ENCODE assay signal across 14 cellular contexts in genomic region chr3:23488618-23489017, GRCh38.
DNase-seq lines count a peak whose midpoint lies in the region; ATAC-seq and TF ChIP-seq lines count a peak whose summit lies in the region.
"Had no signal": no experiment of that assay in that cellular context is flagged by ENCODE, and none has a peak within 500 bp of the region (broad histone marks: within the 10 kb centered on the region; RNA-seq: fewer than 3 reads in every experiment).

No MANE protein-coding gene starts in this region.

- no peaks in the 10 kb centered on the region for H3K27me3 ChIP-seq in cardiac muscle cell
- no peaks in the 10 kb centered on the region for H3K27me3 ChIP-seq in right cardiac atrium (ENCODE audit: control insufficient read depth, insufficient read depth)
- no peaks in the 10 kb centered on the region for H3K27me3 ChIP-seq in left lung
- H3K27me3 ChIP-seq in SK-N-SH (ENCODE audit: insufficient read depth) = no peaks in the 10 kb centered on the region

- ATAC-seq in right cardiac atrium (no peak), left lung (peak; percentile 75)

- H3K9me2 ChIP-seq in SK-N-SH = no peaks in the 10 kb centered on the region

- H3K4me3 Mint-ChIP-seq in dendritic cell treated with granulocyte-macrophage colony-stimulating factor and Interleukin-4, amounts not matched to agents 40 ng/mL and 50 ng/mL, for 4 days = no peak overlapping the region
- no peak overlapping the region for H3K4me3 Mint-ChIP-seq in glutamatergic neuron (ENCODE audit: unreplicated experiment)
- H3K4me3 Mint-ChIP-seq: B cell; CD4-positive, alpha-beta T cell; GM23338 had no signal

- H3K36me3 Mint-ChIP-seq in dendritic cell treated with granulocyte-macrophage colony-stimulating factor and Interleukin-4, amounts not matched to agents 40 ng/mL and 50 ng/mL, for 4 days (ENCODE audit: low read depth) = peaks cover 28% of the 10 kb centered on the region
- peaks cover 5% of the 10 kb centered on the region for H3K36me3 Mint-ChIP-seq in glutamatergic neuron (ENCODE audit: unreplicated experiment)

- peaks cover 16% of the 10 kb centered on the region for H3K4me1 Mint-ChIP-seq in dendritic cell treated with granulocyte-macrophage colony-stimulating factor and Interleukin-4, amounts not matched to agents 40 ng/mL and 50 ng/mL, for 4 days (ENCODE audit: low read depth)
- H3K4me1 Mint-ChIP-seq in glutamatergic neuron (ENCODE audit: low read depth, unreplicated experiment) = no peaks in the 10 kb centered on the region

- H3K36me3 ChIP-seq in cardiac muscle cell (no peaks in the 10 kb centered on the region), left lung (no peaks in the 10 kb centered on the region), SK-N-SH (replicated peaks in 1 of 2; ENCODE audit: control insufficient read depth in 1 of 2, insufficient read depth in 2 of 2, low read length in 1 of 2) (no peaks in the 10 kb centered on the region)

- no peak for TF ChIP-seq RAD21 in SK-N-SH (IDR thresholded peaks at IDR 0.05; ENCODE audit: low read length)

- TF ChIP-seq EP300 in SK-N-SH (IDR thresholded peaks at IDR 0.05; ENCODE audit: borderline replicate concordance in 1 of 2, low read depth in 1 of 2, low read length in 1 of 2) = no peak

- H2AFZ ChIP-seq in SK-N-SH (ENCODE audit: low read depth) = no peak overlapping the region
- H2AFZ ChIP-seq: GM23338 had no signal

- intact Hi-C loops in right cardiac atrium (cut with DNase I) = no loop called here
- intact Hi-C loops in dendritic cell treated with granulocyte-macrophage colony-stimulating factor and Interleukin-4, amounts not matched to agents 40 ng/mL and 50 ng/mL, for 4 days (cut with micrococcal nuclease) = no loop called here
- intact Hi-C loops in left lung (cut with DNase I) = no loop called here

- H3K27ac ChIP-seq in cardiac muscle cell (peak overlapping the region; percentile 86), right cardiac atrium (ENCODE audit: low read length) (no peak overlapping the region), left lung (no peak overlapping the region), SK-N-SH (ENCODE audit: low read depth in 2 of 2, low read length in 1 of 2) (no peak overlapping the region)

- 72% methylated on average over 3 of the region's 3 CpGs for WGBS in right cardiac atrium
- WGBS in SK-N-SH (ENCODE audit: low lambda C conversion rate) = 74% methylated on average over 3 of the region's 3 CpGs

- H3K9me3 ChIP-seq in cardiac muscle cell (ENCODE audit: low read depth) (no peaks in the 10 kb centered on the region), right cardiac atrium (ENCODE audit: control insufficient read depth, low read length) (no peaks in the 10 kb centered on the region), left lung (peaks cover 4 to 20% of the 10 kb centered on the region in 2 donors), SK-N-SH (no peaks in the 10 kb centered on the region)

- H3K4me3 ChIP-seq in cardiac muscle cell = no peak overlapping the region
- no peak overlapping the region for H3K4me3 ChIP-seq in right cardiac atrium (ENCODE audit: low read length)
- no peak overlapping the region for H3K4me3 ChIP-seq in left lung
- no peak overlapping the region for H3K4me3 ChIP-seq in SK-N-SH (ENCODE audit: low read depth in 2 of 2, low read length in 1 of 2)
- H3K4me3 ChIP-seq: GM23338 had no signal

- POLR2A ChIA-PET in SK-N-SH (lab: Yijun Ruan, JAX) = no interaction called here

- peaks cover 27% of the 10 kb centered on the region for H3K9me3 Mint-ChIP-seq in dendritic cell treated with granulocyte-macrophage colony-stimulating factor and Interleukin-4, amounts not matched to agents 40 ng/mL and 50 ng/mL, for 4 days
- peaks cover 3% of the 10 kb centered on the region for H3K9me3 Mint-ChIP-seq in glutamatergic neuron (ENCODE audit: unreplicated experiment)

- peaks cover 28% of the 10 kb centered on the region for H3K4me1 ChIP-seq in cardiac muscle cell (ENCODE audit: low read depth)
- H3K4me1 ChIP-seq in right cardiac atrium (ENCODE audit: control insufficient read depth, insufficient read depth, low read length) = peaks cover 3% of the 10 kb centered on the region
- H3K4me1 ChIP-seq in left lung = peaks cover 0 to 3% of the 10 kb centered on the region in 2 donors
- peaks cover 0 to 9% of the 10 kb centered on the region in 2 experiments; a peak in 2 of 4 replicates for H3K4me1 ChIP-seq in SK-N-SH (ENCODE audit: control insufficient read depth in 1 of 2, insufficient read depth in 2 of 2, low read depth in 1 of 2, low read length in 1 of 2)

- no peak overlapping the region for H3K4me2 ChIP-seq in SK-N-SH
- H3K4me2 ChIP-seq: GM23338 had no signal

- H3K9ac ChIP-seq in SK-N-SH = no peak overlapping the region

- H3K27me3 Mint-ChIP-seq in dendritic cell treated with granulocyte-macrophage colony-stimulating factor and Interleukin-4, amounts not matched to agents 40 ng/mL and 50 ng/mL, for 4 days = no peaks in the 10 kb centered on the region
- no peaks in the 10 kb centered on the region for H3K27me3 Mint-ChIP-seq in glutamatergic neuron (ENCODE audit: unreplicated experiment)
- H3K27me3 Mint-ChIP-seq: B cell; CD4-positive, alpha-beta T cell had no signal

- CTCF ChIA-PET in SK-N-SH (lab: Yijun Ruan, JAX) = no interaction called here

- DNase-seq in cardiac muscle cell (ENCODE audit: low read depth in 1 of 2, low spot score in 1 of 2) (peak in 1 of 2 donors; percentile 49), right cardiac atrium (no peak), left lung (no peak), NCI-H146 treated with DMSO at 0.1 percent for 48 hours (lab: John Stamatoyannopoulos, UW; ENCODE audit: unreplicated experiment) (no peak), glutamatergic neuron (no peak), SK-N-SH (no peak)
- DNase-seq: C1 segment of cervical spinal cord; CD4-positive, alpha-beta T cell; DND-41; GDM1; H7 had no signal

- TF ChIP-seq CTCF in cardiac muscle cell (IDR thresholded peaks at IDR 0.05; ENCODE audit: low read depth, low read length) (no peak), left lung (IDR thresholded peaks at IDR 0.05) (no peak), glutamatergic neuron (IDR thresholded peaks at IDR 0.05; ENCODE audit: partially characterized antibody, unreplicated experiment) (no peak), SK-N-SH (IDR thresholded peaks at IDR 0.05) (no peak)

- H3K27ac Mint-ChIP-seq in dendritic cell treated with granulocyte-macrophage colony-stimulating factor and Interleukin-4, amounts not matched to agents 40 ng/mL and 50 ng/mL, for 4 days = peak overlapping the region; percentile 15
- no peak overlapping the region for H3K27ac Mint-ChIP-seq in glutamatergic neuron (ENCODE audit: unreplicated experiment)
- H3K27ac Mint-ChIP-seq: B cell; CD4-positive, alpha-beta T cell had no signal

- H3K79me2 ChIP-seq in SK-N-SH (ENCODE audit: insufficient read depth) = no peaks in the 10 kb centered on the region

- H3F3A ChIP-seq in SK-N-SH (replicated peaks; ENCODE audit: insufficient read depth) = peaks cover 6% of the 10 kb centered on the region

- H4K20me1 ChIP-seq in SK-N-SH (ENCODE audit: insufficient read depth) = 0 out of 2 replicates have a peak, but pooled peaks cover 6% of the 10 kb centered on the region

TF ChIP-seq in SK-N-SH, 30 proteins besides CTCF, POLR2A, EP300 and RAD21:
- TF ChIP-seq GABPA (IDR thresholded peaks at IDR 0.05; ENCODE audit: low read depth) = no peak
- no peak for TF ChIP-seq MXI1 (IDR thresholded peaks at IDR 0.05; ENCODE audit: low read depth, low read length)
- no peak for TF ChIP-seq RFX5 (IDR thresholded peaks at IDR 0.05; ENCODE audit: low read length)
- no peak for TF ChIP-seq SMC3 (IDR thresholded peaks at IDR 0.05; ENCODE audit: low read depth, low read length)
- no peak for TF ChIP-seq ELF1 (IDR thresholded peaks at IDR 0.05)
- TF ChIP-seq FOSL2 (IDR thresholded peaks at IDR 0.05; ENCODE audit: borderline replicate concordance, low read depth) = no peak
- no peak for TF ChIP-seq TEAD4 (IDR thresholded peaks at IDR 0.05; ENCODE audit: borderline replicate concordance, insufficient read depth)
- TF ChIP-seq USF2 (IDR thresholded peaks at IDR 0.05; ENCODE audit: borderline replicate concordance, low read depth, low read length) = no peak
- TF ChIP-seq MAX (IDR thresholded peaks at IDR 0.05; ENCODE audit: low read depth) = no peak
- no peak for TF ChIP-seq FOXM1 (IDR thresholded peaks at IDR 0.05; ENCODE audit: low read depth)
- TF ChIP-seq RXRA (IDR thresholded peaks at IDR 0.05; ENCODE audit: borderline replicate concordance, low read depth) = no peak
- no peak for TF ChIP-seq NFIC (IDR thresholded peaks at IDR 0.05; ENCODE audit: borderline replicate concordance)
- TF ChIP-seq SIN3A (IDR thresholded peaks at IDR 0.05; ENCODE audit: borderline replicate concordance, low read depth, low read length) = no peak
- no peak for TF ChIP-seq USF1 (IDR thresholded peaks at IDR 0.05; ENCODE audit: borderline replicate concordance, low read depth)
- TF ChIP-seq PBX3 (IDR thresholded peaks at IDR 0.05) = no peak
TF ChIP-seq in SK-N-SH: peak in this region for 0.
